Comparison of ENCODE assay signal across 11 cellular contexts in the genomic region with DNA sequence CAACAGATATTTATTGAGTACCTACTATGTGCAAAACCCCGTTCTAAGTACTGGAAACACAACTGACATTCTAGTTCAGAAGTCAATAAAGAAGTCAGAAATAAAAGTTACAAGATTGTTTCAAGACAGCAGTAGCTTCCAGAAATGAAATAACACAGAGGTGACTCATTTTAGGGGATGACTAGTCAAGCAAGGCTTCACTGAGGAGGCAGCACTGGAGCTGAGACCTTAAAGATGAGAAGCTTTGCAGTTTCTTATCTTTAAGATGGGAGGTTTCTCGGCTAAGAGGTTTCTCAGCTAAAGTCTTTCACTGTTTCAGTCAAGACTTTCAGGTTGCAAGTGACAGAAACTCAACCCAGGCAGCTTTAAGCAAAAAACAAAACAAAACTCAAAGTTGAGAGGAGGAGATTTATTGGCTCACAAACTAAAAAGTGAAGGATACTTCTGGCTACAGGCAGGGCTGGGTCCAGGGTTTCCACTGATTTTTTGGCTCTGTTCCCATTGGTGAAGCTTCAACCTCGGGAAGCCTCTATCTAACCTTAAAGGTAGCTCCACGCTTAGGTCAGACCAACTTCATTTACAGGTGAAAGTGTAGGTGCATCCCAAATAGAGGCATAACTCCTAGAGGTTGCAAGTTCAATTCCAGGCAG. TPM values are rescaled to one million over a fixed set of nuclear protein-coding genes. Genes with fewer than 3 reads are reported as not detected.
DNase-seq lines count a peak whose midpoint lies in the region; ATAC-seq, FAIRE-seq and TF ChIP-seq lines count a peak whose summit lies in the region.
"Had no signal": no experiment of that assay in that cellular context is flagged by ENCODE, and none has a peak within 500 bp of the region (broad histone marks: within the 10 kb centered on the region; RNA-seq: fewer than 3 reads in every experiment).

No MANE protein-coding gene starts in this region.

- H3K27ac Mint-ChIP-seq in activated CD4-positive, alpha-beta T cell treated with anti-CD3 and anti-CD28 coated beads, Interleukin-2, amount 10 ng/mL, durations not matched to agents 7 days and 5 days, result no peak overlapping the region

- H3K4me3 ChIP-seq in cardiac fibroblast (replicated peaks in 1 of 2; ENCODE audit: low read depth in 2 of 2, low read length in 2 of 2), result no peak overlapping the region
- H3K4me3 ChIP-seq: BLaER1 treated with 17β-estradiol and CSF1 and Interleukin-3, amounts not matched to agents 10 nM and 100 nM had no signal

- H3K9me3 Mint-ChIP-seq in activated CD4-positive, alpha-beta T cell treated with anti-CD3 and anti-CD28 coated beads, Interleukin-2, amount 10 ng/mL, durations not matched to agents 7 days and 5 days, result no peaks in the 10 kb centered on the region

- no peaks in the 10 kb centered on the region for H3K36me3 Mint-ChIP-seq in activated CD4-positive, alpha-beta T cell treated with anti-CD3 and anti-CD28 coated beads, Interleukin-2, amount 10 ng/mL, durations not matched to agents 7 days and 5 days (ENCODE audit: low read depth)

- ATAC-seq in HG03520 (IDR thresholded peaks at IDR 0.05; ENCODE audit: unreplicated experiment), result peak; percentile 77
- ATAC-seq in stimulated activated naive CD8-positive, alpha-beta T cell treated with anti-CD3 and anti-CD28 coated beads, Interleukin-15, Interleukin-2, amounts not matched to agents 100 U/mL and 50 U/mL, for 24 hours, result peak; percentile 52
- ATAC-seq: left colon had no signal

- POLR2A ChIA-PET in activated CD4-positive, alpha-beta T cell treated with anti-CD3 and anti-CD28 coated beads, Interleukin-2, amount 10 ng/mL, durations not matched to agents 7 days and 5 days (lab: Charles Lee), result no interaction called here

- H3K4me3 Mint-ChIP-seq in activated CD4-positive, alpha-beta T cell treated with anti-CD3 and anti-CD28 coated beads, Interleukin-2, amount 10 ng/mL, durations not matched to agents 7 days and 5 days, result no peak overlapping the region

- CTCF ChIA-PET in activated CD4-positive, alpha-beta T cell treated with anti-CD3 and anti-CD28 coated beads, Interleukin-2, amount 10 ng/mL, durations not matched to agents 7 days and 5 days (lab: Charles Lee), result interaction anchor here (0.6 to 0.7 kb wide), 2 partner anchors 14 to 339 kb away, joined by 3 read pairs; no protein-coding TSS in a partner anchor

- H3K4me1 Mint-ChIP-seq in activated CD4-positive, alpha-beta T cell treated with anti-CD3 and anti-CD28 coated beads, Interleukin-2, amount 10 ng/mL, durations not matched to agents 7 days and 5 days, result peaks cover 6% of the 10 kb centered on the region

- DNase-seq in activated CD4-positive, alpha-beta T cell treated with anti-CD3 and anti-CD28 coated beads for 48 hours, result peak; percentile 49
- DNase-seq in activated CD4-positive, alpha-beta T cell treated with anti-CD3 and anti-CD28 coated beads, Interleukin-2, amount 10 ng/mL, durations not matched to agents 7 days and 5 days, result no peak
- DNase-seq in cardiac fibroblast (ENCODE audit: low read depth in 2 of 2) (peak; percentile 73 to 89), frontal cortex (ENCODE audit: low spot score in 2 of 2) (no peak), GDM1 (lab: John Stamatoyannopoulos, UW) (no peak), NCI-H510A treated with DMSO at 0.1 percent for 48 hours (lab: John Stamatoyannopoulos, UW) (no peak)
- no peak for DNase-seq in stimulated activated naive CD8-positive, alpha-beta T cell treated with anti-CD3 and anti-CD28 coated beads, Interleukin-15, Interleukin-2, amounts not matched to agents 100 U/mL and 50 U/mL, for 24 hours
- DNase-seq: left colon; stimulated activated naive CD4-positive, alpha-beta T cell had no signal

- no peaks in the 10 kb centered on the region for H3K27me3 Mint-ChIP-seq in activated CD4-positive, alpha-beta T cell treated with anti-CD3 and anti-CD28 coated beads, Interleukin-2, amount 10 ng/mL, durations not matched to agents 7 days and 5 days

- no peak for FAIRE-seq in frontal cortex (lab: Jason Lieb, UNC)

- no peak for TF ChIP-seq CTCF in cardiac fibroblast (IDR thresholded peaks at IDR 0.05; ENCODE audit: low read depth, low read length)

RNA-seq across cellular contexts. Expression of gene MMP2, which starts 7.4 kb away (rescaled TPM):
- total RNA-seq in activated CD4-positive, alpha-beta T cell treated with anti-CD3 and anti-CD28 coated beads, Interleukin-2, amount 10 ng/mL, durations not matched to agents 7 days and 5 days, result not detected
- 8.2 TPM for total RNA-seq in frontal cortex

RNA-seq across cellular contexts. Expression of gene LPCAT2, which starts 37.3 kb away (rescaled TPM):
- under 1 TPM; 0.30 to 0.87 TPM for total RNA-seq in activated CD4-positive, alpha-beta T cell treated with anti-CD3 and anti-CD28 coated beads, Interleukin-2, amount 10 ng/mL, durations not matched to agents 7 days and 5 days
- total RNA-seq in frontal cortex, result 2.4 TPM

Comparison
In these comparisons a context has a peak if more than half of its experiments do, and no peak if none do; other contexts are left out.
1. DNase-seq: peak in activated CD4-positive, alpha-beta T cell treated with anti-CD3 and anti-CD28 coated beads for 48 hours (single experiment) and cardiac fibroblast (2 of 2); none in activated CD4-positive, alpha-beta T cell treated with anti-CD3 and anti-CD28 coated beads, Interleukin-2, amount 10 ng/mL, durations not matched to agents 7 days and 5 days (single experiment), stimulated activated naive CD8-positive, alpha-beta T cell treated with anti-CD3 and anti-CD28 coated beads, Interleukin-15, Interleukin-2, amounts not matched to agents 100 U/mL and 50 U/mL, for 24 hours (single experiment), frontal cortex (0 of 2), GDM1 (single experiment) and NCI-H510A treated with DMSO at 0.1 percent for 48 hours (single experiment).